10 cellular contexts compared by ENCODE assay signal in genomic region chr15:40043927-40044716, GRCh38. TPM values are rescaled to one million over a fixed set of nuclear protein-coding genes. Genes with fewer than 3 reads are reported as not detected.
A peak's percentile ranks its signal among the peaks of the same experiment; 100 is the strongest.
DNase-seq lines count a peak whose midpoint lies in the region; FAIRE-seq and TF ChIP-seq lines count a peak whose summit lies in the region.
"Had no signal": no experiment of that assay in that cellular context is flagged by ENCODE, and none has a peak within 500 bp of the region (broad histone marks: within the 10 kb centered on the region; RNA-seq: fewer than 3 reads in every experiment).

No MANE protein-coding gene starts in this region.

- H3K4me3 ChIP-seq in OCI-LY7 (ENCODE audit: low read depth, low read length, poor library complexity, severe bottlenecking) (no peak overlapping the region), hepatocyte (no peak overlapping the region), stomach smooth muscle (ENCODE audit: low read length in 2 of 2) (no peak overlapping the region)

- H3K27me3 ChIP-seq in hepatocyte (no peaks in the 10 kb centered on the region), stomach smooth muscle (ENCODE audit: control insufficient read depth in 1 of 2, insufficient read depth in 2 of 2, low read length in 2 of 2) (no peaks in the 10 kb centered on the region)

- CTCF ChIA-PET in OCI-LY7 (lab: Charles Lee; ENCODE audit: unreplicated experiment) = interaction anchor here (1.0 to 1.2 kb wide), 2 partner anchors 63 to 173 kb away, joined by 3 to 7 read pairs; no protein-coding TSS in a partner anchor

- 81% methylated on average over 10 of the region's 10 CpGs for WGBS in hepatocyte (ENCODE audit: low lambda C conversion rate, missing lambda C conversion rate)

- H3K79me2 ChIP-seq in OCI-LY7 (ENCODE audit: insufficient read depth, low read depth, low read length) (peaks cover 10% of the 10 kb centered on the region; the same call in 1 of the 2 replicates), hepatocyte (peaks cover 7% of the 10 kb centered on the region)

- peaks cover 4% of the 10 kb centered on the region for H3K36me3 Mint-ChIP-seq in activated CD4-positive, alpha-beta T cell treated with anti-CD3 and anti-CD28 coated beads, Interleukin-2, amount 10 ng/mL, durations not matched to agents 24 days and 14 days (ENCODE audit: low read depth)
- H3K36me3 Mint-ChIP-seq: immature natural killer cell had no signal

- H3K4me1 ChIP-seq in OCI-LY7 (ENCODE audit: insufficient read depth, low read length, poor library complexity, severe bottlenecking) (peaks cover 62% of the 10 kb centered on the region), hepatocyte (ENCODE audit: insufficient read depth) (peaks cover 31% of the 10 kb centered on the region), stomach smooth muscle (ENCODE audit: control insufficient read depth, insufficient read depth, low read length) (peaks cover 16% of the 10 kb centered on the region)

- TF ChIP-seq CTCF in OCI-LY7 (conservative IDR thresholded peaks at IDR 0.05; ENCODE audit: low read length) (no peak), hepatocyte (IDR thresholded peaks at IDR 0.05; ENCODE audit: poor library complexity) (no peak)

- peak overlapping the region; percentile 37 for H3K9ac ChIP-seq in stomach smooth muscle (ENCODE audit: low read length in 2 of 2)

- H3K4me2 ChIP-seq in OCI-LY7 (ENCODE audit: low read length) (peak overlapping the region; percentile 63; the same call in 1 of the 2 replicates), hepatocyte (peak overlapping the region; percentile 69)

- H3K9me2 ChIP-seq in OCI-LY7 (ENCODE audit: insufficient read depth, low read length) (no peaks in the 10 kb centered on the region), hepatocyte (replicated peaks; ENCODE audit: insufficient read depth) (no peaks in the 10 kb centered on the region)

- no peaks in the 10 kb centered on the region for H3K9me3 ChIP-seq in OCI-LY7 (ENCODE audit: low read length)
- H3K9me3 ChIP-seq in hepatocyte (ENCODE audit: low read depth) = no peaks in the 10 kb centered on the region
- H3K9me3 ChIP-seq in stomach smooth muscle (ENCODE audit: control insufficient read depth in 2 of 2, low read length in 2 of 2) = no peaks in the 10 kb centered on the region

- no peak for DNase-seq in activated CD4-positive, alpha-beta T cell treated with anti-CD3 and anti-CD28 coated beads, Interleukin-2, amount 10 ng/mL, durations not matched to agents 24 days and 14 days
- DNase-seq in activated CD4-positive, alpha-beta T cell treated with anti-CD3 and anti-CD28 coated beads, Interleukin-2, amount 50 U/mL, for 4 hours = no peak
- DNase-seq in OCI-LY7 (ENCODE audit: low spot score) = no peak
- no peak for DNase-seq in hepatocyte (ENCODE audit: low spot score)
- no peak for DNase-seq in foreskin melanocyte
- DNase-seq in GM12892 (ENCODE audit: insufficient read length) = no peak
- DNase-seq in KG1 (lab: John Stamatoyannopoulos, UW) = no peak
- DNase-seq: SHP77 treated with DMSO at 0.1 percent for 48 hours had no signal

- POLR2A ChIA-PET in OCI-LY7 (lab: Charles Lee) = interaction anchor here (0.7 to 1.2 kb wide), 2 partner anchors 9 to 63 kb away, joined by 4 read pairs; no protein-coding TSS in a partner anchor

- H3K4me3 Mint-ChIP-seq in activated CD4-positive, alpha-beta T cell treated with anti-CD3 and anti-CD28 coated beads, Interleukin-2, amount 10 ng/mL, durations not matched to agents 24 days and 14 days = peak overlapping the region; percentile 64

- H3K27ac ChIP-seq in OCI-LY7 (ENCODE audit: low read depth, low read length, poor library complexity, severe bottlenecking) (no peak overlapping the region), hepatocyte (no peak overlapping the region), stomach smooth muscle (ENCODE audit: low read length) (no peak overlapping the region)

- intact Hi-C loops in activated CD4-positive, alpha-beta T cell treated with anti-CD3 and anti-CD28 coated beads, Interleukin-2, amount 10 ng/mL, durations not matched to agents 24 days and 14 days (cut with micrococcal nuclease) = loop anchor here (2.0 kb wide), 1 partner anchor 55 kb away; no protein-coding TSS in a partner anchor
- intact Hi-C loops in OCI-LY7 (cut with micrococcal nuclease; ENCODE audit: unreplicated experiment) = loop anchor here (2.0 kb wide), 1 partner anchor 173 kb away; no protein-coding TSS in a partner anchor

- no peak for TF ChIP-seq POLR2A in GM12892 (IDR thresholded peaks at IDR 0.05; ENCODE audit: low read depth, low read length)

- no peak overlapping the region for H2AFZ ChIP-seq in OCI-LY7 (ENCODE audit: low read length)
- H2AFZ ChIP-seq in hepatocyte = peak overlapping the region; percentile 9

- BruUV-seq in OCI-LY7 (replicated peaks; lab: Mats Ljungman, UMichigan) = no TSS peak

- no peaks in the 10 kb centered on the region for H3K9me3 Mint-ChIP-seq in activated CD4-positive, alpha-beta T cell treated with anti-CD3 and anti-CD28 coated beads, Interleukin-2, amount 10 ng/mL, durations not matched to agents 24 days and 14 days
- H3K9me3 Mint-ChIP-seq: immature natural killer cell had no signal

- H4K20me1 ChIP-seq in OCI-LY7 (ENCODE audit: insufficient read depth, low read length) (no peaks in the 10 kb centered on the region), hepatocyte (ENCODE audit: insufficient read depth, poor library complexity, severe bottlenecking) (no peaks in the 10 kb centered on the region)

- peaks cover 62% of the 10 kb centered on the region for H3K4me1 Mint-ChIP-seq in activated CD4-positive, alpha-beta T cell treated with anti-CD3 and anti-CD28 coated beads, Interleukin-2, amount 10 ng/mL, durations not matched to agents 24 days and 14 days

- H3K36me3 ChIP-seq in OCI-LY7 (ENCODE audit: insufficient read depth, low read length) = no peaks in the 10 kb centered on the region
- H3K36me3 ChIP-seq in hepatocyte (replicated peaks; ENCODE audit: insufficient read depth, low read depth) = no peaks in the 10 kb centered on the region
- H3K36me3 ChIP-seq in stomach smooth muscle (ENCODE audit: control insufficient read depth in 2 of 2, insufficient read depth in 2 of 2, low read length in 2 of 2) = no peaks in the 10 kb centered on the region

- no peak for FAIRE-seq in GM12892 (lab: Jason Lieb, UNC)

- peak overlapping the region; percentile 85 for H3K27ac Mint-ChIP-seq in activated CD4-positive, alpha-beta T cell treated with anti-CD3 and anti-CD28 coated beads, Interleukin-2, amount 10 ng/mL, durations not matched to agents 24 days and 14 days

- H3K27me3 Mint-ChIP-seq in activated CD4-positive, alpha-beta T cell treated with anti-CD3 and anti-CD28 coated beads, Interleukin-2, amount 10 ng/mL, durations not matched to agents 24 days and 14 days = no peaks in the 10 kb centered on the region

RNA-seq across cellular contexts. Expression of gene SRP14, which starts 5.1 kb away (rescaled TPM):
- 153 and 155 TPM in 2 replicates for total RNA-seq in activated CD4-positive, alpha-beta T cell treated with anti-CD3 and anti-CD28 coated beads, Interleukin-2, amount 10 ng/mL, durations not matched to agents 24 days and 14 days
- total RNA-seq in OCI-LY7 (2014; rRNA removed; shearing (Covaris generic)) = 188 and 250 TPM in 2 replicates
- total RNA-seq in OCI-LY7 (2022) (130 TPM in 2 replicates), hepatocyte (219 and 274 TPM in 2 replicates)
- polyA plus RNA-seq in hepatocyte = 804 and 827 TPM in 2 replicates
- 488 TPM for polyA plus RNA-seq in GM12892 (2012; ENCODE audit: missing spikeins)
